ENCODE assay signal across 30 cellular contexts in the genomic region with DNA sequence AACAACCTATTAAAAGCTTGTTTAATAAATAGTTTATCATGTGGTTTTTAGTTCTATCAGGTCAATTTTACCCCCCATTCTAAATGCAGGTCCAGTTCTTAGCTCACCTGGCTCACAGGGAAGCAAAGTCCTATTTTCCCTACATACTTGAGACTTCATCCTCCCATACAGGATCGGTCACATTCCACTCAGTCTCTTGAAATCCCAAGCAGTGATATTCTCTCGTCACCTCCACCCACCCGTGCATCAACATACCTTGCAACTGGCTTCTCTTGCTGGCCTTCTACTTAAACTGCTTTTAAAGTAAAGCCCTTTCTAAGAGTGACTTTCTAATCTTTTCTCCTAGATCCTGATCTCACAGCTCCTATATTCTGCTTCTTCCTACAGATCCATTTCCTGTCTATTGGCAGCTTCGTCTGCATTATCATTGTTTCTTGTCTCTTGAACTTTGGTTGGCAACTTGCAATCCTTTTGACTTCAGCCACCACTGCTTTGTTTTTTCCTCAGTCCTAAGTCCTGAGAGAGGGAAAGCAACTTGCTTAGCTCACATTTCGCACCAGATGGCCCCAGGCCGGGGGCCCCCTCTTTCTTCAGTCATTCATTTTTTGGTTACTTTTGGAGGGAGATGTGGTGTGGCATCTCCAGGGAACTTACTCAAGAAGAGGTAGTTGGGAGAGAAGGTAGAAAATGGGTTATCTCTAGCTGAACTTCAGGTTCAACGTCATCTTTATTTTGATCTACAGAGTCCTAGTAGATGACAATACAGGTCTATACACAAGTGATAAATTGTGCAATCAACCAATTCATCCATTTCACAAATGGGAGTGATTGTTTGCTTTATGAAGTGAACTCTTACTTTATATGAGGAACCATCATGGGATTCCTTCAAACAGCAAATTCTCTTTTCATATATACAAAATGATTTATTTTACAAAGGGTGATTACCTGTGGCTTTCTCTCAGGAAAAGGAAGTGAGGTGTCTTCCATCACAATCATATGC. TPM values are rescaled to one million over a fixed set of nuclear protein-coding genes. Genes with fewer than 3 reads are reported as not detected.
DNase-seq lines count a peak whose midpoint lies in the region; ATAC-seq, FAIRE-seq and TF ChIP-seq lines count a peak whose summit lies in the region.
"Had no signal": no experiment of that assay in that cellular context is flagged by ENCODE, and none has a peak within 500 bp of the region (broad histone marks: within the 10 kb centered on the region; RNA-seq: fewer than 3 reads in every experiment).

No MANE protein-coding gene starts in this region.

- FAIRE-seq in H1 (lab: Jason Lieb, UNC): no peak
- FAIRE-seq: GM19239, islet of Langerhans, small intestine had no signal

- no peaks in the 10 kb centered on the region for H3K79me2 ChIP-seq in H1 (ENCODE audit: control insufficient read depth in 1 of 2, insufficient read depth in 2 of 2, low read length in 2 of 2)
- H3K79me2 ChIP-seq in mesendoderm (ENCODE audit: control insufficient read depth, insufficient read depth, low read length): no peaks in the 10 kb centered on the region

- H2BK120ac ChIP-seq in H1 (replicated peaks; ENCODE audit: low read depth, low read length) (no peak overlapping the region), mesendoderm (ENCODE audit: low read depth, low read length) (no peak overlapping the region)

- no peak overlapping the region for H4K8ac ChIP-seq in H1 (ENCODE audit: extremely low read depth, insufficient read depth, low read length)
- H4K8ac ChIP-seq in mesendoderm (ENCODE audit: low read depth, low read length): no peak overlapping the region

- no peaks in the 10 kb centered on the region for H4K20me1 ChIP-seq in H1 (replicated peaks in 1 of 2; ENCODE audit: control insufficient read depth in 1 of 2, insufficient read depth in 2 of 2, low read length in 2 of 2)

- no peaks in the 10 kb centered on the region for H3K36me3 ChIP-seq in Caco-2 (ENCODE audit: control insufficient read depth, insufficient read depth, low read length)
- H3K36me3 ChIP-seq in H1 (ENCODE audit: control insufficient read depth in 2 of 4, insufficient read depth in 4 of 4, low read length in 3 of 4): no peaks in the 10 kb centered on the region
- H3K36me3 ChIP-seq in mesendoderm (ENCODE audit: control insufficient read depth, insufficient read depth, low read length): no peaks in the 10 kb centered on the region
- no peaks in the 10 kb centered on the region for H3K36me3 ChIP-seq in gastroesophageal sphincter
- H3K36me3 ChIP-seq: HAP-1, stomach, thyroid gland had no signal

- H3K27ac Mint-ChIP-seq in Caco-2 (ENCODE audit: unreplicated experiment): peak overlapping the region; percentile 90
- H3K27ac Mint-ChIP-seq: activated CD4-positive, alpha-beta T cell treated with anti-CD3 and anti-CD28 coated beads, Interleukin-2, amount 10 ng/mL, durations not matched to agents 24 days and 14 days; activated naive CD8-positive, alpha-beta T cell treated with anti-CD3 and anti-CD28 coated beads, Interleukin-2, amount 50 U/mL, for 24 hours; activated T-cell treated with anti-CD3 and anti-CD28 coated beads, Interleukin-2, amount 50 U/mL, for 24 hours; natural killer cell treated with Interleukin-12 subunit alpha and Interleukin-12 subunit beta and Interleukin-15 and Interleukin-18, amount 100 ng/mL, for 72 hours had no signal

- intact Hi-C loops in Caco-2 (cut with micrococcal nuclease; ENCODE audit: unreplicated experiment): loop anchor here (1.0 to 5.0 kb wide), 3 partner anchors 10 to 50 kb away; no protein-coding TSS in a partner anchor

- H3K9me3 Mint-ChIP-seq in Caco-2 (ENCODE audit: unreplicated experiment): no peaks in the 10 kb centered on the region
- H3K9me3 Mint-ChIP-seq: activated CD4-positive, alpha-beta T cell treated with anti-CD3 and anti-CD28 coated beads, Interleukin-2, amount 10 ng/mL, durations not matched to agents 24 days and 14 days; activated naive CD8-positive, alpha-beta T cell treated with anti-CD3 and anti-CD28 coated beads, Interleukin-2, amount 50 U/mL, for 24 hours; activated T-cell treated with anti-CD3 and anti-CD28 coated beads, Interleukin-2, amount 50 U/mL, for 24 hours; central memory CD8-positive, alpha-beta T cell; natural killer cell treated with Interleukin-12 subunit alpha and Interleukin-12 subunit beta and Interleukin-15 and Interleukin-18, amount 100 ng/mL, for 72 hours had no signal

- H3K4me2 ChIP-seq in H1 (ENCODE audit: insufficient read depth in 1 of 2, low read depth in 2 of 2, low read length in 2 of 2) (peak overlapping the region in 1 of 2 experiments; percentile 44; a peak in 1 of 4 replicates), mesendoderm (ENCODE audit: low read length) (no peak overlapping the region)

- H2BK15ac ChIP-seq in H1 (ENCODE audit: low read length): no peak overlapping the region
- H2BK15ac ChIP-seq in mesendoderm (replicated peaks; ENCODE audit: low read depth): no peak overlapping the region

- CTCF ChIA-PET in Caco-2 (lab: Charles Lee) (interaction anchor here (0.7 to 1.3 kb wide), 2 partner anchors 24 to 326 kb away, joined by 3 to 4 read pairs; partner anchors contain the start of genes CENPO, NCOA1 and PTRHD1), H1 (lab: Charles Lee; ENCODE audit: partially characterized antibody) (interaction anchor here (0.6 to 1.6 kb wide), 4 partner anchors 16 to 145 kb away, joined by 3 read pairs; no protein-coding TSS in a partner anchor)

- no peak overlapping the region for H2BK12ac ChIP-seq in H1 (ENCODE audit: low read depth, low read length)

- peak overlapping the region; percentile 50 for H3K4me3 Mint-ChIP-seq in Caco-2 (ENCODE audit: unreplicated experiment)
- H3K4me3 Mint-ChIP-seq: activated CD4-positive, alpha-beta T cell treated with anti-CD3 and anti-CD28 coated beads, Interleukin-2, amount 10 ng/mL, durations not matched to agents 24 days and 14 days; activated naive CD8-positive, alpha-beta T cell treated with anti-CD3 and anti-CD28 coated beads, Interleukin-2, amount 50 U/mL, for 24 hours; activated T-cell treated with anti-CD3 and anti-CD28 coated beads, Interleukin-2, amount 50 U/mL, for 24 hours; central memory CD8-positive, alpha-beta T cell; natural killer cell treated with Interleukin-12 subunit alpha and Interleukin-12 subunit beta and Interleukin-15 and Interleukin-18, amount 100 ng/mL, for 72 hours had no signal

- TF ChIP-seq CTCF in Caco-2 (IDR thresholded peaks at IDR 0.05; ENCODE audit: insufficient read depth in 1 of 2, low read depth in 1 of 2, low read length in 1 of 2, severe bottlenecking in 1 of 2, unreplicated experiment in 1 of 2) (no peak), H1 (IDR thresholded peaks at IDR 0.05; ENCODE audit: control extremely low read depth in 1 of 3, insufficient read depth in 1 of 3, low read depth in 1 of 3, low read length in 3 of 3) (no peak), gastroesophageal sphincter (IDR thresholded peaks at IDR 0.05) (no peak)

- no peak overlapping the region for H3K4me3 ChIP-seq in Caco-2 (ENCODE audit: low read depth, low read length)
- no peak overlapping the region for H3K4me3 ChIP-seq in H1 (ENCODE audit: extremely low read depth in 1 of 4, insufficient read depth in 2 of 4, low read depth in 3 of 4, low read length in 4 of 4)
- H3K4me3 ChIP-seq in mesendoderm (ENCODE audit: low read length): no peak overlapping the region
- no peak overlapping the region for H3K4me3 ChIP-seq in gastroesophageal sphincter
- H3K4me3 ChIP-seq: HAP-1, mucosa of descending colon, stomach, thyroid gland had no signal

- H2AFZ ChIP-seq in H1 (ENCODE audit: low read length): peak overlapping the region; percentile 80

- H4K5ac ChIP-seq in H1 (ENCODE audit: insufficient read length, low read depth, low read length) (no peak overlapping the region), mesendoderm (ENCODE audit: low read length) (no peak overlapping the region)

- H3K79me1 ChIP-seq in H1 (ENCODE audit: low read depth, low read length) (no peaks in the 10 kb centered on the region), mesendoderm (ENCODE audit: low read length) (no peaks in the 10 kb centered on the region)

- no peak overlapping the region for H3K23ac ChIP-seq in H1 (ENCODE audit: insufficient read length)
- no peak overlapping the region for H3K23ac ChIP-seq in mesendoderm (ENCODE audit: low read length)

- POLR2A ChIA-PET in Caco-2 (lab: Charles Lee): interaction anchor here (0.7 to 1.1 kb wide), 2 partner anchors 20 to 192 kb away, joined by 3 to 4 read pairs; no protein-coding TSS in a partner anchor
- POLR2A ChIA-PET in H1 (lab: Charles Lee; ENCODE audit: partially characterized antibody): interaction anchor here (0.7 kb wide), 1 partner anchor 28 kb away, joined by 4 read pairs; no protein-coding TSS in a partner anchor

- no peak overlapping the region for H3K9ac ChIP-seq in H1 (replicated peaks in 1 of 4; ENCODE audit: extremely low read depth in 1 of 4, low read depth in 3 of 4, low read length in 3 of 4)
- no peak overlapping the region for H3K9ac ChIP-seq in mesendoderm (ENCODE audit: low read length)

- H3K4ac ChIP-seq in H1 (replicated peaks; ENCODE audit: insufficient read length, low read depth, low read length): no peak overlapping the region
- H3K4ac ChIP-seq in mesendoderm (ENCODE audit: low read depth, low read length): no peak overlapping the region

- DNase-seq in Caco-2 (peak; percentile 81 to 83), HT-29 (ENCODE audit: low spot score) (peak; percentile 57), H1 (ENCODE audit: low read depth in 1 of 2, low spot score in 2 of 2) (no peak), mesendoderm (peak; percentile 65)
- DNase-seq in activated CD4-positive, CD25-positive, alpha-beta regulatory T cell treated with anti-CD3 and anti-CD28 coated beads, Interleukin-2, amount 50 U/mL, for 72 hours: no peak
- DNase-seq: ACHN; activated CD4-positive, alpha-beta T cell treated with anti-CD3 and anti-CD28 coated beads, Interleukin-2, amount 10 ng/mL, durations not matched to agents 24 days and 14 days; activated gamma-delta T cell treated with Interleukin-2 at 50 U/mL for 16 hours; activated naive CD8-positive, alpha-beta T cell treated with anti-CD3 and anti-CD28 coated beads, Interleukin-2, amount 50 U/mL, for 24 hours; activated T-cell treated with anti-CD3 and anti-CD28 coated beads, Interleukin-2, amount 50 U/mL, for 24 hours; DMS79 treated with DMSO at 0.1 percent for 48 hours; hypothalamus; MM.1S; mucosa of descending colon; NCI-H2081; NCI-H345; small intestine; stimulated activated CD4-positive, alpha-beta T cell treated with anti-CD3 and anti-CD28 coated beads, Interleukin-1b, Interleukin-23, amount 100 ng/mL, for 48 hours; stimulated activated CD8-positive, alpha-beta memory T cell treated with anti-CD3 and anti-CD28 coated beads, Interleukin-4, amount 100 ng/mL, for 48 hours; stomach; thyroid gland had no signal

- no peak for TF ChIP-seq RAD21 in H1 (IDR thresholded peaks at IDR 0.05 in 1 of 2, conservative IDR thresholded peaks at IDR 0.05 in 1 of 2; ENCODE audit: low read depth in 2 of 2, low read length in 2 of 2)

- 59% methylated on average over 7 of the region's 7 CpGs; no CpG with 5 or more reads in 1 of the 2 experiments for WGBS in H1 (ENCODE audit: extremely low coverage in 1 of 2, insufficient coverage in 1 of 2, insufficient read length in 1 of 2, insufficient replicate concordance in 2 of 2, low coverage in 1 of 2, low lambda C conversion rate in 2 of 2, missing lambda C conversion rate in 1 of 2), 2 experiments
- WGBS in mesendoderm (ENCODE audit: extremely low coverage, insufficient coverage, low lambda C conversion rate): no CpG with 5 or more reads among the region's 7 CpGs
- 78 to 91% methylated on average over 7 of the region's 7 CpGs for WGBS in gastroesophageal sphincter (ENCODE audit: low coverage in 1 of 2), 2 donors

- H2BK20ac ChIP-seq in H1 (ENCODE audit: low read length): peak overlapping the region; percentile 23; the same call in 1 of the 2 replicates

- TF ChIP-seq EP300 in H1 (IDR thresholded peaks at IDR 0.05; ENCODE audit: borderline replicate concordance in 1 of 2, low read depth in 2 of 2, low read length in 2 of 2): no peak
- TF ChIP-seq EP300 in gastroesophageal sphincter (IDR thresholded peaks at IDR 0.05): no peak

- H3K27ac ChIP-seq in H1 (ENCODE audit: low read depth, low read length) (peak overlapping the region; percentile 3; the same call in 1 of the 2 replicates), mesendoderm (ENCODE audit: low read depth, low read length) (no peak overlapping the region), gastroesophageal sphincter (no peak overlapping the region)
- H3K27ac ChIP-seq: HL-60, stomach, thyroid gland had no signal

- no peak for ATAC-seq in GM19351 (IDR thresholded peaks at IDR 0.05; ENCODE audit: unreplicated experiment)
- no peak for ATAC-seq in GM18909 (IDR thresholded peaks at IDR 0.05; ENCODE audit: poor library complexity, unreplicated experiment)
- no peak for ATAC-seq in gastroesophageal sphincter
- ATAC-seq: activated naive CD8-positive, alpha-beta T cell treated with anti-CD3 and anti-CD28 coated beads, Interleukin-2, amount 50 U/mL, for 24 hours; mucosa of descending colon; natural killer cell treated with Interleukin-12 subunit alpha and Interleukin-12 subunit beta and Interleukin-15 and Interleukin-18, amount 100 ng/mL, for 72 hours had no signal

- TF ChIP-seq POLR2A in H1 (IDR thresholded peaks at IDR 0.05; ENCODE audit: control extremely low read depth in 1 of 2, low read depth in 2 of 2, low read length in 2 of 2): no peak
- no peak for TF ChIP-seq POLR2A in gastroesophageal sphincter (IDR thresholded peaks at IDR 0.05)

- H2BK5ac ChIP-seq in H1 (ENCODE audit: low read depth, low read length) (no peak overlapping the region), mesendoderm (ENCODE audit: low read length) (no peak overlapping the region)

- H3K36me3 Mint-ChIP-seq in Caco-2 (ENCODE audit: insufficient read depth, unreplicated experiment): no peaks in the 10 kb centered on the region
- H3K36me3 Mint-ChIP-seq: natural killer cell treated with Interleukin-12 subunit alpha and Interleukin-12 subunit beta and Interleukin-15 and Interleukin-18, amount 100 ng/mL, for 72 hours had no signal

- no peaks in the 10 kb centered on the region for H3K27me3 Mint-ChIP-seq in Caco-2 (ENCODE audit: insufficient read depth, unreplicated experiment)
- H3K27me3 Mint-ChIP-seq: activated T-cell treated with anti-CD3 and anti-CD28 coated beads, Interleukin-2, amount 50 U/mL, for 24 hours; central memory CD8-positive, alpha-beta T cell; natural killer cell treated with Interleukin-12 subunit alpha and Interleukin-12 subunit beta and Interleukin-15 and Interleukin-18, amount 100 ng/mL, for 72 hours had no signal

- H4K91ac ChIP-seq in H1 (replicated peaks; ENCODE audit: insufficient read length, low read length): no peak overlapping the region

- peaks cover 19% of the 10 kb centered on the region for H3K4me1 Mint-ChIP-seq in Caco-2 (ENCODE audit: low read depth, unreplicated experiment)
- H3K4me1 Mint-ChIP-seq: activated CD4-positive, alpha-beta T cell treated with anti-CD3 and anti-CD28 coated beads, Interleukin-2, amount 10 ng/mL, durations not matched to agents 24 days and 14 days; activated naive CD8-positive, alpha-beta T cell treated with anti-CD3 and anti-CD28 coated beads, Interleukin-2, amount 50 U/mL, for 24 hours; central memory CD8-positive, alpha-beta T cell had no signal

- H3K56ac ChIP-seq in H1 (replicated peaks; ENCODE audit: insufficient read length, low read depth, low read length) (no peak overlapping the region), mesendoderm (ENCODE audit: low read length) (peak overlapping the region; percentile 1)

- H3K9me3 ChIP-seq in Caco-2 (no peaks in the 10 kb centered on the region), H1 (ENCODE audit: insufficient read depth in 2 of 2, low read depth in 1 of 2, low read length in 1 of 2) (no peaks in the 10 kb centered on the region), gastroesophageal sphincter (no peaks in the 10 kb centered on the region)
- H3K9me3 ChIP-seq: HAP-1, mucosa of descending colon, stomach, thyroid gland had no signal

- TSS peak; percentile 93 for BruUV-seq in Caco-2 (replicated peaks; lab: Mats Ljungman, UMichigan)

- H3K27me3 ChIP-seq in Caco-2 (replicated peaks; ENCODE audit: control insufficient read depth, insufficient read depth, low read length) (no peaks in the 10 kb centered on the region), H1 (replicated peaks in 1 of 4; ENCODE audit: control insufficient read depth in 3 of 4, extremely low read depth in 1 of 4, insufficient read depth in 3 of 4, low read length in 3 of 4) (no peaks in the 10 kb centered on the region), mesendoderm (ENCODE audit: insufficient read depth, low read length, poor library complexity) (no peaks in the 10 kb centered on the region), gastroesophageal sphincter (no peaks in the 10 kb centered on the region)
- H3K27me3 ChIP-seq: stomach, thyroid gland had no signal

- H3K4me1 ChIP-seq in Caco-2 (peaks cover 24% of the 10 kb centered on the region), H1 (replicated peaks in 1 of 4; ENCODE audit: control insufficient read depth in 3 of 4, insufficient read depth in 4 of 4, low read length in 3 of 4) (no peaks in the 10 kb centered on the region; a peak in 1 of 7 replicates), mesendoderm (ENCODE audit: control insufficient read depth, low read depth, low read length) (peaks cover 4% of the 10 kb centered on the region), gastroesophageal sphincter (no peaks in the 10 kb centered on the region)
- H3K4me1 ChIP-seq: HAP-1, stomach, thyroid gland had no signal

- H3K23me2 ChIP-seq in H1 (ENCODE audit: low read depth, low read length): no peaks in the 10 kb centered on the region; the same call in 1 of the 2 replicates

- H3K18ac ChIP-seq in H1 (ENCODE audit: extremely low read depth, low read length): peak overlapping the region; percentile 2; the same call in 1 of the 2 replicates
- no peak overlapping the region for H3K18ac ChIP-seq in mesendoderm (ENCODE audit: low read length)

- H3K14ac ChIP-seq in H1 (ENCODE audit: insufficient read length): no peak overlapping the region

- H2AK5ac ChIP-seq in H1 (ENCODE audit: low read depth, low read length) (no peak overlapping the region), mesendoderm (ENCODE audit: low read length) (no peak overlapping the region)

RNA-seq across cellular contexts. Expression of gene NCOA1, which starts 23.9 kb away (rescaled TPM):
- total RNA-seq in Caco-2 (2022) (34.7 and 37.1 TPM in 2 replicates), gastroesophageal sphincter (10 to 100 TPM; 42.3 to 66.9 (median 47.4) TPM)
- total RNA-seq in HT-29 (2014; rRNA removed; shearing (Covaris generic)): 2.9 and 4.0 TPM in 2 replicates
- 16.6 and 17.9 TPM in 2 replicates for total RNA-seq in H1 (2021; fragmentation: NEBNext Ultra II Directional; extraction: Animal tissue kit (Norgen Biotek cat#: 25700))
- polyA plus RNA-seq in H1 (2011; rRNA removed): 8.3 and 12.8 TPM in 2 replicates
- 12.0 TPM for polyA plus RNA-seq in H1 (2011; cell fraction: cytosol; rRNA removed)
- polyA plus RNA-seq in H1 (2011; cell fraction: nucleus; rRNA removed): 12.3 TPM
- 8.1 to 11.5 TPM (median 10.3 TPM) in 4 replicates for polyA plus RNA-seq in H1 (2012, experiment 1 of 2)
- polyA plus RNA-seq in H1 (2012, experiment 2 of 2): 0.75 TPM
- polyA plus RNA-seq in H1 (2013, experiment 1 of 2): 8.9 TPM
- polyA plus RNA-seq in H1 (2013, experiment 2 of 2): 8.7 TPM
- polyA minus RNA-seq in H1 (2011; rRNA and poly(A)+ RNA removed): 40.0 and 47.1 TPM in 2 replicates
- 15.0 TPM for polyA minus RNA-seq in H1 (2011; cell fraction: cytosol; rRNA and poly(A)+ RNA removed)
- 59.0 TPM for polyA minus RNA-seq in H1 (2011; cell fraction: nucleus; rRNA and poly(A)+ RNA removed)
- 11.2 TPM for polyA plus RNA-seq in mesendoderm (2013, experiment 1 of 2)
- polyA plus RNA-seq in mesendoderm (2013, experiment 2 of 2): 10.6 TPM

Comparison
In these comparisons a context has a peak if more than half of its experiments do, and no peak if none do; other contexts are left out.
1. DNase-seq: peak in Caco-2 (2 of 2), HT-29 (single experiment) and mesendoderm (single experiment); none in H1 (0 of 2) and activated CD4-positive, CD25-positive, alpha-beta regulatory T cell treated with anti-CD3 and anti-CD28 coated beads, Interleukin-2, amount 50 U/mL, for 72 hours (single experiment).